In the genomic region with DNA sequence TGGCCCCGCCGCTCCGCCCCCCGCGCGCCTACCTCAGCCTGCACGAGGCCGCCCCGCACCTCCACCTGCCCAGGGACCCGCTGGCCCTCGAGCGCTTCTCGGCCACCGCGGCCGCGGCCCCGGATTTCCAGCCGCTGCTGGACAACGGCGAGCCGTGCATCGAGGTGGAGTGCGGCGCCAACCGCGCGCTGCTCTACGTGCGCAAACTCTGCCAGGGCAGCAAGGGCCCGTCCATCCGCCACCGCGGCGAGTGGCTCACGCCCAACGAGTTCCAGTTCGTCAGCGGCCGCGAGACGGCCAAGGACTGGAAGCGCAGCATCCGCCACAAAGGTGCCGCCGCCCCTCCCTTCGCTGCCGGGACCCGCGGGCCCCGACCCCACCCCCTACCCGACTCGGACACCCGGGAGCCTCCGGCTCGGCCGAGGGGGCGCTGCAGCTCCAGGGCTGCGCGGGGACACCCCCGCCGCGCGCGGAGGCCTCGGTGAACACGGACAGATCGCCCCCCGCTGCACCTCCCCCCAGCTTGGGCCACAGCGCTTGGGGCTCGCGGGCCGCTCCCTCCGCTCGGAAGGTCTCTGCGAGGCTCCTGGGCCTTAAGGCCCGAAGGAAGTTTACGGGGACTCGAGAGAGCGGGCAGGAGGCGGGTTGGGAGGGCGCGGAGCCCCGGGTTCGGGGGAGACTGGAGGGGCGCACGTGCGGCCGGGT, we compare ENCODE assay signal across 9 cellular contexts. TPM values are rescaled to one million over a fixed set of nuclear protein-coding genes. Genes with fewer than 3 reads are reported as not detected.
DNase-seq lines count a peak whose midpoint lies in the region; ATAC-seq, FAIRE-seq and TF ChIP-seq lines count a peak whose summit lies in the region.
"Had no signal": no experiment of that assay in that cellular context is flagged by ENCODE, and none has a peak within 500 bp of the region (broad histone marks: within the 10 kb centered on the region; RNA-seq: fewer than 3 reads in every experiment).

No MANE protein-coding gene starts in this region.

- H2AFZ ChIP-seq in K562 (ENCODE audit: low read depth, low read length), result peak overlapping the region; percentile 79

- no TSS peak for BruUV-seq in K562 (replicated peaks; lab: Mats Ljungman, UMichigan)

- in situ Hi-C loops in ACHN (cut with HindIII; ENCODE audit: low pct_ligation_motif_present, low pct_unique_long_range_greater_than_20kb, low sequenced_read_pairs), result no loop called here
- in situ Hi-C loops in K562 (cut with MboI), result no loop called here

- H3K4me3 ChIP-seq in K562, result peak overlapping the region; percentile 44

- H3K4me2 ChIP-seq in K562 (ENCODE audit: insufficient read depth, low read length), result peak overlapping the region; percentile 65; the same call in 1 of the 2 replicates

- TF ChIP-seq EP300 in K562 (IDR thresholded peaks at IDR 0.05; ENCODE audit: low read length), result no peak

- FAIRE-seq in K562 (lab: Jason Lieb, UNC), result no peak

- DNase-seq in ACHN, result peak; percentile 40
- DNase-seq in HK-2 (ENCODE audit: unreplicated experiment), result peak; percentile 79
- peak in 3 of 4 experiments; percentile 54 to 75 (median 71) for DNase-seq in K562 (ENCODE audit: extremely low read depth in 1 of 4, low spot score in 3 of 4)
- DNase-seq in lung microvascular endothelial cell (ENCODE audit: low read depth in 2 of 2), result peak; percentile 34 to 54
- no peak for DNase-seq in KG1 (lab: John Stamatoyannopoulos, UW)
- no peak for DNase-seq in activated naive CD4-positive, alpha-beta T cell treated with anti-CD3 and anti-CD28 coated beads, Interleukin-2, amount 50 U/mL, for 16 hours
- no peak for DNase-seq in stimulated activated CD4-positive, alpha-beta T cell treated with anti-CD3 and anti-CD28 coated beads, Interleukin-4, amount 100 ng/mL, for 24 hours

- no peak for TF ChIP-seq RAD21 in K562 (CRISPR knock-in tag; conservative IDR thresholded peaks at IDR 0.05 in 1 of 2, IDR thresholded peaks at IDR 0.05 in 1 of 2)

- no peaks in the 10 kb centered on the region for H3K9me1 ChIP-seq in K562 (ENCODE audit: control insufficient read depth, insufficient read depth, low read length)

- POLR2A ChIA-PET in K562 (lab: Yijun Ruan, JAX), result no interaction called here

- ATAC-seq in K562 (no peak), GM21381 (IDR thresholded peaks at IDR 0.05; ENCODE audit: unreplicated experiment) (no peak)

- H3K27ac ChIP-seq in K562 (ENCODE audit: extremely low read depth, low read depth, low read length), result no peak overlapping the region

- H3K36me3 ChIP-seq in K562 (ENCODE audit: control insufficient read depth, insufficient read depth, low read length), result no peaks in the 10 kb centered on the region

- H4K20me1 ChIP-seq in K562 (replicated peaks; ENCODE audit: control insufficient read depth, insufficient read depth, low read length), result peaks cover 59% of the 10 kb centered on the region

- H3K79me2 ChIP-seq in K562 (ENCODE audit: control insufficient read depth, insufficient read depth, low read length), result no peaks in the 10 kb centered on the region

- no peak for TF ChIP-seq POLR2A in K562 (conservative IDR thresholded peaks at IDR 0.05)

- H3K9ac ChIP-seq in K562 (ENCODE audit: insufficient read depth in 1 of 2, low read depth in 2 of 2, low read length in 2 of 2), result peak overlapping the region in 1 of 2 experiments; percentile 87; a peak in 2 of 4 replicates

- peak in 2 of 3 experiments; percentile 1 to 23; a peak in 1 of 6 replicates for TF ChIP-seq CTCF in K562 (IDR thresholded peaks at IDR 0.05 in 2 of 3, conservative IDR thresholded peaks at IDR 0.05 in 1 of 3; ENCODE audit: insufficient read depth in 2 of 3, low read depth in 1 of 3, low read length in 3 of 3)

- H3K9me3 ChIP-seq in K562 (replicated peaks; ENCODE audit: control insufficient read depth, insufficient read depth, low read depth, low read length), result no peaks in the 10 kb centered on the region

- intact Hi-C loops in K562 (cut with micrococcal nuclease), result loop anchor here (5.0 kb wide), 1 partner anchor 138 kb away; no protein-coding TSS in a partner anchor

- WGBS in K562 (ENCODE audit: insufficient coverage, low coverage, missing lambda C conversion rate), result 2% methylated on average over 59 of the region's 89 CpGs

- CTCF ChIA-PET in K562 (lab: Yijun Ruan, JAX; ENCODE audit: low intra/inter-chr PET ratio), result interaction anchor here (0.6 kb wide), 1 partner anchor 17 kb away, joined by 4 read pairs; no protein-coding TSS in a partner anchor

- H3K4me1 ChIP-seq in K562 (replicated peaks in 1 of 2; ENCODE audit: control insufficient read depth in 2 of 2, insufficient read depth in 2 of 2, low read length in 2 of 2), result peaks cover 21 to 94% of the 10 kb centered on the region in 2 experiments

- peaks cover 39 to 77% of the 10 kb centered on the region in 2 experiments for H3K27me3 ChIP-seq in K562 (ENCODE audit: control insufficient read depth in 2 of 2, insufficient read depth in 2 of 2, low read length in 2 of 2)

RNA-seq across cellular contexts. Expression of a gene that starts 1.0 kb away (rescaled TPM):
- 0.42 and 1.3 TPM in 2 replicates for total RNA-seq in K562 (2011; cell fraction: chromatin; rRNA removed; ENCODE audit: low replicate concordance)
- 1.2 and 1.8 TPM in 2 replicates for total RNA-seq in K562 (2011; cell fraction: nucleolus; rRNA removed)
- 0.31 and 0.44 TPM in 2 replicates for total RNA-seq in K562 (2011; cell fraction: nucleoplasm; rRNA removed)
- 0.41 and 0.82 TPM in 2 replicates for total RNA-seq in K562 (2014; rRNA removed)
- 0.07 TPM in 1 of 2 replicates, not detected in the other for total RNA-seq in K562 (2014; rRNA removed; fragmentation: Illumina TruSeq; extraction: Trizol)
- 0.11 and 0.26 TPM in 2 replicates for total RNA-seq in K562 (2015; rRNA removed; fragmentation: Illumina TruSeq; extraction: Trizol)
- 0.38 and 0.49 TPM in 2 replicates for total RNA-seq in K562 (2021)
- polyA plus RNA-seq in K562 (2011; rRNA removed), result 0.24 and 0.31 TPM in 2 replicates
- polyA plus RNA-seq in K562 (2011; cell fraction: cytosol; rRNA removed), result 0.37 and 0.73 TPM in 2 replicates
- 1.6 and 3.1 TPM in 2 replicates for polyA plus RNA-seq in K562 (2011; cell fraction: nucleus; rRNA removed)
- polyA plus RNA-seq in K562 (2012), result 0.36 and 0.64 TPM in 2 replicates
- not detected in 2 replicates for polyA plus RNA-seq in K562 (2014; fragmentation: Illumina TruSeq; extraction: Trizol)
- polyA plus RNA-seq in K562 (2014; fragmentation: Nextera tagmentation; extraction: Ambion mirVana), result under 1 TPM in 1 of 2 experiments, not detected in 1; 0.08 TPM
- 0.07 and 0.32 TPM in 2 replicates for polyA plus RNA-seq in K562 (2014; rRNA removed)
- not detected in 2 replicates for polyA minus RNA-seq in K562 (2011; rRNA and poly(A)+ RNA removed)
- polyA minus RNA-seq in K562 (2011; cell fraction: cytosol; rRNA and poly(A)+ RNA removed), result 1.3 and 3.5 TPM in 2 replicates
- 0.94 and 1.6 TPM in 2 replicates for polyA minus RNA-seq in K562 (2011; cell fraction: nucleus; rRNA and poly(A)+ RNA removed)
- total RNA-seq in lung microvascular endothelial cell, result not detected in 2 replicates

RNA-seq across cellular contexts. Expression of a gene that starts 34.3 kb away (rescaled TPM):
- total RNA-seq in K562 (2011; cell fraction: chromatin; rRNA removed; ENCODE audit: low replicate concordance), result 185 and 348 TPM in 2 replicates
- total RNA-seq in K562 (2011; cell fraction: nucleolus; rRNA removed), result 202 and 208 TPM in 2 replicates
- total RNA-seq in K562 (2011; cell fraction: nucleoplasm; rRNA removed), result 191 and 196 TPM in 2 replicates
- total RNA-seq in K562 (2014; rRNA removed), result 363 and 418 TPM in 2 replicates
- total RNA-seq in K562 (2014; rRNA removed; fragmentation: Illumina TruSeq; extraction: Trizol), result 111 and 128 TPM in 2 replicates
- 214 and 216 TPM in 2 replicates for total RNA-seq in K562 (2015; rRNA removed; fragmentation: Illumina TruSeq; extraction: Trizol)
- total RNA-seq in K562 (2021), result 407 and 410 TPM in 2 replicates
- 86.6 and 118 TPM in 2 replicates for polyA plus RNA-seq in K562 (2011; rRNA removed)
- 166 and 242 TPM in 2 replicates for polyA plus RNA-seq in K562 (2011; cell fraction: cytosol; rRNA removed)
- polyA plus RNA-seq in K562 (2011; cell fraction: nucleus; rRNA removed), result 153 and 201 TPM in 2 replicates
- 162 and 252 TPM in 2 replicates for polyA plus RNA-seq in K562 (2012)
- polyA plus RNA-seq in K562 (2014; fragmentation: Illumina TruSeq; extraction: Trizol), result 200 and 279 TPM in 2 replicates
- polyA plus RNA-seq in K562 (2014; fragmentation: Nextera tagmentation; extraction: Ambion mirVana), result 1 to 10 TPM; 4.0 to 9.7 TPM
- polyA plus RNA-seq in K562 (2014; rRNA removed), result 260 and 299 TPM in 2 replicates
- 113 and 170 TPM in 2 replicates for polyA minus RNA-seq in K562 (2011; rRNA and poly(A)+ RNA removed)
- 169 and 187 TPM in 2 replicates for polyA minus RNA-seq in K562 (2011; cell fraction: cytosol; rRNA and poly(A)+ RNA removed)
- 36.1 and 52.3 TPM in 2 replicates for polyA minus RNA-seq in K562 (2011; cell fraction: nucleus; rRNA and poly(A)+ RNA removed)
- total RNA-seq in lung microvascular endothelial cell, result 51.4 and 58.3 TPM in 2 replicates

RNA-seq across cellular contexts. Expression of a gene that starts 35.6 kb away (rescaled TPM):
- total RNA-seq in K562 (2011; cell fraction: chromatin; rRNA removed; ENCODE audit: low replicate concordance), result 105 and 413 TPM in 2 replicates
- 347 and 361 TPM in 2 replicates for total RNA-seq in K562 (2011; cell fraction: nucleolus; rRNA removed)
- 167 and 188 TPM in 2 replicates for total RNA-seq in K562 (2011; cell fraction: nucleoplasm; rRNA removed)
- 30.7 and 30.8 TPM in 2 replicates for total RNA-seq in K562 (2014; rRNA removed)
- 1.5 and 2.9 TPM in 2 replicates for total RNA-seq in K562 (2014; rRNA removed; fragmentation: Illumina TruSeq; extraction: Trizol)
- 13.0 and 16.3 TPM in 2 replicates for total RNA-seq in K562 (2015; rRNA removed; fragmentation: Illumina TruSeq; extraction: Trizol)
- total RNA-seq in K562 (2021), result 58.1 and 71.4 TPM in 2 replicates
- polyA plus RNA-seq in K562 (2011; rRNA removed), result 18.6 and 49.7 TPM in 2 replicates
- polyA plus RNA-seq in K562 (2011; cell fraction: cytosol; rRNA removed), result 22.8 and 35.9 TPM in 2 replicates
- polyA plus RNA-seq in K562 (2011; cell fraction: nucleus; rRNA removed), result 819 and 946 TPM in 2 replicates
- polyA plus RNA-seq in K562 (2012), result 31.2 and 45.6 TPM in 2 replicates
- 7.2 and 22.1 TPM in 2 replicates for polyA plus RNA-seq in K562 (2014; fragmentation: Illumina TruSeq; extraction: Trizol)
- under 1 TPM; 0.14 to 0.55 TPM for polyA plus RNA-seq in K562 (2014; fragmentation: Nextera tagmentation; extraction: Ambion mirVana)
- 67.3 and 84.8 TPM in 2 replicates for polyA plus RNA-seq in K562 (2014; rRNA removed)
- 3.4 and 5.1 TPM in 2 replicates for polyA minus RNA-seq in K562 (2011; rRNA and poly(A)+ RNA removed)
- polyA minus RNA-seq in K562 (2011; cell fraction: cytosol; rRNA and poly(A)+ RNA removed), result 8.9 and 14.1 TPM in 2 replicates
- polyA minus RNA-seq in K562 (2011; cell fraction: nucleus; rRNA and poly(A)+ RNA removed), result 72.0 and 97.5 TPM in 2 replicates
- total RNA-seq in lung microvascular endothelial cell, result 2.2 and 3.6 TPM in 2 replicates

RNA-seq across cellular contexts. Expression of a gene that starts 41.5 kb away (rescaled TPM):
- total RNA-seq in K562 (2011; cell fraction: chromatin; rRNA removed; ENCODE audit: low replicate concordance), result 0.99 and 3.5 TPM in 2 replicates
- 1.2 and 2.6 TPM in 2 replicates for total RNA-seq in K562 (2011; cell fraction: nucleolus; rRNA removed)
- 0.88 and 1.6 TPM in 2 replicates for total RNA-seq in K562 (2011; cell fraction: nucleoplasm; rRNA removed)
- total RNA-seq in K562 (2014; rRNA removed) (0.09 and 0.69 TPM in 2 replicates), K562 (2014; rRNA removed; fragmentation: Illumina TruSeq; extraction: Trizol) (0.07 TPM in 1 of 2 replicates, not detected in the other), K562 (2015; rRNA removed; fragmentation: Illumina TruSeq; extraction: Trizol) (0.11 and 0.18 TPM in 2 replicates), K562 (2021) (1.2 and 1.5 TPM in 2 replicates), lung microvascular endothelial cell (under 0.01 and 0.22 TPM in 2 replicates)
- polyA plus RNA-seq in K562 (2011; rRNA removed) (0.13 and 0.34 TPM in 2 replicates), K562 (2014; fragmentation: Illumina TruSeq; extraction: Trizol) (0.13 and 0.69 TPM in 2 replicates), K562 (2014; fragmentation: Nextera tagmentation; extraction: Ambion mirVana) (not detected), K562 (2014; rRNA removed) (0.52 and 0.80 TPM in 2 replicates)
- 0.12 and 0.37 TPM in 2 replicates for polyA plus RNA-seq in K562 (2011; cell fraction: cytosol; rRNA removed)
- 2.6 and 3.6 TPM in 2 replicates for polyA plus RNA-seq in K562 (2011; cell fraction: nucleus; rRNA removed)
- 0.47 and 1.4 TPM in 2 replicates for polyA plus RNA-seq in K562 (2012)
- not detected in 2 replicates for polyA minus RNA-seq in K562 (2011; rRNA and poly(A)+ RNA removed)
- 0.55 TPM in 1 of 2 replicates, not detected in the other for polyA minus RNA-seq in K562 (2011; cell fraction: cytosol; rRNA and poly(A)+ RNA removed)
- 1.3 and 1.8 TPM in 2 replicates for polyA minus RNA-seq in K562 (2011; cell fraction: nucleus; rRNA and poly(A)+ RNA removed)
- total RNA-seq: temporal lobe had no signal

RNA-seq across cellular contexts. Expression of a gene that starts 57.1 kb away (rescaled TPM):
- 0.30 and 1.0 TPM in 2 replicates for total RNA-seq in K562 (2011; cell fraction: chromatin; rRNA removed; ENCODE audit: low replicate concordance)
- total RNA-seq in K562 (2011; cell fraction: nucleolus; rRNA removed), result 0.39 and 0.67 TPM in 2 replicates
- total RNA-seq in K562 (2011; cell fraction: nucleoplasm; rRNA removed), result 0.23 and 0.29 TPM in 2 replicates
- total RNA-seq in K562 (2014; rRNA removed) (not detected in 2 replicates), K562 (2014; rRNA removed; fragmentation: Illumina TruSeq; extraction: Trizol) (not detected in 2 replicates), K562 (2015; rRNA removed; fragmentation: Illumina TruSeq; extraction: Trizol) (not detected in 2 replicates), K562 (2021) (not detected in 2 replicates), lung microvascular endothelial cell (not detected in 2 replicates)
- polyA plus RNA-seq in K562 (2011; rRNA removed) (0.04 TPM in 1 of 2 replicates, not detected in the other), K562 (2014; fragmentation: Illumina TruSeq; extraction: Trizol) (not detected in 2 replicates), K562 (2014; fragmentation: Nextera tagmentation; extraction: Ambion mirVana) (not detected), K562 (2014; rRNA removed) (not detected in 2 replicates)
- 0.06 TPM in 1 of 2 replicates, not detected in the other for polyA plus RNA-seq in K562 (2011; cell fraction: cytosol; rRNA removed)
- polyA plus RNA-seq in K562 (2011; cell fraction: nucleus; rRNA removed), result 0.18 and 0.25 TPM in 2 replicates
- 0.46 and 0.48 TPM in 2 replicates for polyA plus RNA-seq in K562 (2012)
- not detected in 2 replicates for polyA minus RNA-seq in K562 (2011; rRNA and poly(A)+ RNA removed)
- polyA minus RNA-seq in K562 (2011; cell fraction: cytosol; rRNA and poly(A)+ RNA removed), result not detected in 2 replicates
- polyA minus RNA-seq in K562 (2011; cell fraction: nucleus; rRNA and poly(A)+ RNA removed), result 0.33 TPM in 1 of 2 replicates, not detected in the other

Comparison
In these comparisons a context has a peak if more than half of its experiments do, and no peak if none do; other contexts are left out.
1. DNase-seq: peak in ACHN (single experiment), HK-2 (single experiment), K562 (3 of 4) and lung microvascular endothelial cell (2 of 2); none in KG1 (single experiment), activated naive CD4-positive, alpha-beta T cell treated with anti-CD3 and anti-CD28 coated beads, Interleukin-2, amount 50 U/mL, for 16 hours (single experiment) and stimulated activated CD4-positive, alpha-beta T cell treated with anti-CD3 and anti-CD28 coated beads, Interleukin-4, amount 100 ng/mL, for 24 hours (single experiment).